In genomic region chr1:78069784-78070183, GRCh38 we compare ENCODE assay signal across 19 cellular contexts. TPM values are rescaled to one million over a fixed set of nuclear protein-coding genes. Genes with fewer than 3 reads are reported as not detected.
DNase-seq lines count a peak whose midpoint lies in the region; ATAC-seq, FAIRE-seq and TF ChIP-seq lines count a peak whose summit lies in the region.
"Had no signal": no experiment of that assay in that cellular context is flagged by ENCODE, and none has a peak within 500 bp of the region (broad histone marks: within the 10 kb centered on the region; RNA-seq: fewer than 3 reads in every experiment).

No MANE protein-coding gene starts in this region.

- H2BK15ac ChIP-seq in mesenchymal stem cell (ENCODE audit: low read depth, poor library complexity, severe bottlenecking) = no peak overlapping the region

- no peak overlapping the region for H3K4ac ChIP-seq in mesenchymal stem cell (ENCODE audit: low read depth in 1 of 2, low read length in 2 of 2)

- H3K4me3 ChIP-seq in right cardiac atrium (ENCODE audit: low read length) (no peak overlapping the region), bronchial epithelial cell (ENCODE audit: low read depth, low read length) (no peak overlapping the region), mesenchymal stem cell (ENCODE audit: insufficient read depth in 1 of 2, low read depth in 1 of 2, low read length in 2 of 2) (no peak overlapping the region)
- H3K4me3 ChIP-seq: K562, Peyer's patch had no signal

- no peak overlapping the region for H2AK5ac ChIP-seq in mesenchymal stem cell (ENCODE audit: low read length, severe bottlenecking)

- H3K79me1 ChIP-seq in mesenchymal stem cell (replicated peaks; ENCODE audit: low read length, poor library complexity, severe bottlenecking) = no peaks in the 10 kb centered on the region

- no peaks in the 10 kb centered on the region for H3K4me1 ChIP-seq in right cardiac atrium (ENCODE audit: control insufficient read depth, insufficient read depth, low read length)
- no peaks in the 10 kb centered on the region for H3K4me1 ChIP-seq in mesenchymal stem cell (ENCODE audit: control insufficient read depth, insufficient read depth, low read depth, low read length)
- H3K4me1 ChIP-seq: Caco-2 had no signal

- H3K36me3 ChIP-seq in bronchial epithelial cell (ENCODE audit: control insufficient read depth, insufficient read depth, low read length) (no peaks in the 10 kb centered on the region), mesenchymal stem cell (ENCODE audit: control insufficient read depth in 1 of 2, insufficient read depth in 2 of 2, low read depth in 1 of 2, low read length in 2 of 2) (no peaks in the 10 kb centered on the region)
- H3K36me3 ChIP-seq: Peyer's patch had no signal

- TF ChIP-seq CTCF in bronchial epithelial cell (IDR thresholded peaks at IDR 0.05; ENCODE audit: insufficient read depth, low read length, severe bottlenecking) = no peak

- H2BK5ac ChIP-seq in mesenchymal stem cell (ENCODE audit: low read depth, low read length, poor library complexity, severe bottlenecking) = no peak overlapping the region

- intact Hi-C loops in left ventricle myocardium superior (cut with micrococcal nuclease) (no loop called here), right cardiac atrium (cut with DNase I) (no loop called here)

- no peak overlapping the region for H2BK12ac ChIP-seq in mesenchymal stem cell (ENCODE audit: low read length in 2 of 2)

- H3K9me3 ChIP-seq in right cardiac atrium (ENCODE audit: control insufficient read depth, low read length) (no peaks in the 10 kb centered on the region), mesenchymal stem cell (ENCODE audit: control insufficient read depth, low read length) (no peaks in the 10 kb centered on the region)
- H3K9me3 ChIP-seq: Caco-2, Peyer's patch had no signal

- H3K23ac ChIP-seq in mesenchymal stem cell (ENCODE audit: low read length in 2 of 2) = no peak overlapping the region

- no peak overlapping the region for H2BK120ac ChIP-seq in mesenchymal stem cell (ENCODE audit: low read depth, low read length)

- no peaks in the 10 kb centered on the region for H3K27me3 ChIP-seq in right cardiac atrium (ENCODE audit: control insufficient read depth, insufficient read depth)
- H3K27me3 ChIP-seq in bronchial epithelial cell (ENCODE audit: control insufficient read depth, insufficient read depth, low read length) = no peaks in the 10 kb centered on the region
- H3K27me3 ChIP-seq in mesenchymal stem cell (ENCODE audit: control insufficient read depth in 1 of 2, insufficient read depth in 1 of 2, low read length in 2 of 2) = no peaks in the 10 kb centered on the region
- H3K27me3 ChIP-seq: Peyer's patch had no signal

- H2AFZ ChIP-seq in mesenchymal stem cell (ENCODE audit: low read depth, low read length) = no peak overlapping the region

- no peak overlapping the region for H3K4me2 ChIP-seq in mesenchymal stem cell (ENCODE audit: low read length, poor library complexity, severe bottlenecking)

- no peak overlapping the region for H4K91ac ChIP-seq in mesenchymal stem cell (ENCODE audit: low read length)

- peak overlapping the region; percentile 42 for H3K9ac ChIP-seq in mesenchymal stem cell (ENCODE audit: low read length)

- ATAC-seq in left ventricle myocardium superior = peak; percentile 10
- ATAC-seq in right cardiac atrium = no peak
- no peak for ATAC-seq in HG03280 (IDR thresholded peaks at IDR 0.05; ENCODE audit: unreplicated experiment)
- no peak for ATAC-seq in GM21786 (IDR thresholded peaks at IDR 0.05; ENCODE audit: unreplicated experiment)

- H4K8ac ChIP-seq in mesenchymal stem cell (ENCODE audit: low read length) = no peak overlapping the region

- H3K27ac ChIP-seq in right cardiac atrium (ENCODE audit: low read length) = no peak overlapping the region
- H3K27ac ChIP-seq in mesenchymal stem cell (ENCODE audit: low read length, poor library complexity, severe bottlenecking) = no peak overlapping the region

- H3K14ac ChIP-seq in mesenchymal stem cell (ENCODE audit: low read length in 2 of 2) = no peak overlapping the region

- no peak overlapping the region for H3K18ac ChIP-seq in mesenchymal stem cell (ENCODE audit: low read depth in 1 of 2, low read length in 2 of 2)

- no peak for FAIRE-seq in bronchial epithelial cell (lab: Jason Lieb, UNC)
- FAIRE-seq: HTR-8/SVneo, K562 had no signal

- WGBS in right cardiac atrium = 61% methylated on average over 2 of the region's 2 CpGs
- no CpG with 5 or more reads among the region's 2 CpGs for WGBS in mesenchymal stem cell

- DNase-seq in left ventricle myocardium superior = no peak
- DNase-seq in right cardiac atrium = no peak
- DNase-seq in bronchial epithelial cell (ENCODE audit: low read depth) = peak; percentile 64
- no peak for DNase-seq in mesenchymal stem cell
- DNase-seq in NCI-H1048 (lab: John Stamatoyannopoulos, UW) = no peak
- DNase-seq: Caco-2, DMS53, HCEC 1CT, NCI-H1092 treated with DMSO at 0.1 percent for 48 hours, NCI-H1694, NCI-H82, Peyer's patch, SIG-M5 had no signal

RNA-seq across cellular contexts. Expression of gene GIPC2, which starts 24.0 kb away (rescaled TPM):
- 4.9 TPM for total RNA-seq in left ventricle myocardium superior
- 1 to 10 TPM; 1.3 to 1.8 (median 1.7) TPM for total RNA-seq in right cardiac atrium
- 1.5 TPM for polyA plus RNA-seq in right cardiac atrium
- total RNA-seq in bronchial epithelial cell = 0.38 and 1.1 TPM in 2 replicates
- polyA plus RNA-seq in mesenchymal stem cell (2013, experiment 1 of 2) = 0.01 TPM
- not detected for polyA plus RNA-seq in mesenchymal stem cell (2013, experiment 2 of 2)
- total RNA-seq: A673, NCI-H460 had no signal
